ENCODE assay signal across 1 cellular context in the genomic region with DNA sequence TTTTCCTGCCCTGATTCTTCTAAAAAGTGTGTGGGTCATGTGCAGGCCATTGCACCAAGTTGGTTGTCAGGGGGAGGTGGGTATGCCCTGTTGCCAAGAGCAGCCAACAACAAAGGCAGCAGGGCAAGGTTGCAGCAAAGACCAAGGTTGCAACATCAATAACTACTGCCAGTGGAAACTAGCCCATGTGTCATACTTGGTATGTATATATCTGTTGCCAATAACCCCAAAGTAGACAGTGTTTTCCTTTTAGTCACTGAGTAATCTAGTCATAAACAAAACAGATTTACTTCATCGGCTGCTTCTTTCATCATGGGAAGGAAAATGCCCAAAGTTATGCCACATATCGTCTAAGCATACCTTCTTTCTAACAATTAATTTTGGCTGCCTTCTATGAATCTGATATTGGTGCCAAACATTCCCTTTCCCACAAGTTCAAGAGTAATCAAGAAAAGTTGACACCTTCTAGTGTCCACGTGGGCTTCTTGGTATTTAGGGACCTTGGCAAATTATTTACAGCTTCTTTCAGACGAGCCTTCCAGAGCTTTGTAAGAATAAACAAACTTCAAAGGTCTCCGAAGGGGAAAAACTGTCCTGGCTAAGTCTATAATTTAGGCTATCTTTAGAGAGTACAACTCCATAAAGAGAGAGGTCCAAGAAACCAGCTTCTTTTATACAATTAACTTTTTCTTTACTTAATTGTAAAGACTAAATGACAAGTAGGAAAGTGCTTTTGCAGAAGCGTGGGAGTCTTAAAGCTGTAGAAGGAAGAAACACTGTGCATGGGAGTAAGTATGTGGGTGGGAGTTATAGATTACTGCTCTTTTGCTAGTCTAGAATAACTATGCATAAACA.
TF ChIP-seq lines count a peak whose summit lies in the region.

No MANE protein-coding gene starts in this region.

TF ChIP-seq in HepG2, 621 proteins besides CTCF, POLR2A, EP300 and RAD21 (continued from another document and continues in another):
- peak; percentile 56; the same call in 1 of the 2 replicates for TF ChIP-seq IKZF5 (CRISPR knock-in tag; IDR thresholded peaks at IDR 0.05)
- TF ChIP-seq BORCS8-MEF2B (CRISPR knock-in tag; IDR thresholded peaks at IDR 0.05): no peak
- TF ChIP-seq PHF21A (CRISPR knock-in tag; IDR thresholded peaks at IDR 0.05): peak; percentile 44; the same call in 1 of the 2 replicates
- peak; percentile 75; the same call in 1 of the 2 replicates for TF ChIP-seq TBX3 (IDR thresholded peaks at IDR 0.05; ENCODE audit: borderline replicate concordance)
- TF ChIP-seq SMC3 (IDR thresholded peaks at IDR 0.05; ENCODE audit: low read length): peak; percentile 65
- no peak for TF ChIP-seq STAG1 (CRISPR knock-in tag; IDR thresholded peaks at IDR 0.05)
- TF ChIP-seq, protein P1, sequence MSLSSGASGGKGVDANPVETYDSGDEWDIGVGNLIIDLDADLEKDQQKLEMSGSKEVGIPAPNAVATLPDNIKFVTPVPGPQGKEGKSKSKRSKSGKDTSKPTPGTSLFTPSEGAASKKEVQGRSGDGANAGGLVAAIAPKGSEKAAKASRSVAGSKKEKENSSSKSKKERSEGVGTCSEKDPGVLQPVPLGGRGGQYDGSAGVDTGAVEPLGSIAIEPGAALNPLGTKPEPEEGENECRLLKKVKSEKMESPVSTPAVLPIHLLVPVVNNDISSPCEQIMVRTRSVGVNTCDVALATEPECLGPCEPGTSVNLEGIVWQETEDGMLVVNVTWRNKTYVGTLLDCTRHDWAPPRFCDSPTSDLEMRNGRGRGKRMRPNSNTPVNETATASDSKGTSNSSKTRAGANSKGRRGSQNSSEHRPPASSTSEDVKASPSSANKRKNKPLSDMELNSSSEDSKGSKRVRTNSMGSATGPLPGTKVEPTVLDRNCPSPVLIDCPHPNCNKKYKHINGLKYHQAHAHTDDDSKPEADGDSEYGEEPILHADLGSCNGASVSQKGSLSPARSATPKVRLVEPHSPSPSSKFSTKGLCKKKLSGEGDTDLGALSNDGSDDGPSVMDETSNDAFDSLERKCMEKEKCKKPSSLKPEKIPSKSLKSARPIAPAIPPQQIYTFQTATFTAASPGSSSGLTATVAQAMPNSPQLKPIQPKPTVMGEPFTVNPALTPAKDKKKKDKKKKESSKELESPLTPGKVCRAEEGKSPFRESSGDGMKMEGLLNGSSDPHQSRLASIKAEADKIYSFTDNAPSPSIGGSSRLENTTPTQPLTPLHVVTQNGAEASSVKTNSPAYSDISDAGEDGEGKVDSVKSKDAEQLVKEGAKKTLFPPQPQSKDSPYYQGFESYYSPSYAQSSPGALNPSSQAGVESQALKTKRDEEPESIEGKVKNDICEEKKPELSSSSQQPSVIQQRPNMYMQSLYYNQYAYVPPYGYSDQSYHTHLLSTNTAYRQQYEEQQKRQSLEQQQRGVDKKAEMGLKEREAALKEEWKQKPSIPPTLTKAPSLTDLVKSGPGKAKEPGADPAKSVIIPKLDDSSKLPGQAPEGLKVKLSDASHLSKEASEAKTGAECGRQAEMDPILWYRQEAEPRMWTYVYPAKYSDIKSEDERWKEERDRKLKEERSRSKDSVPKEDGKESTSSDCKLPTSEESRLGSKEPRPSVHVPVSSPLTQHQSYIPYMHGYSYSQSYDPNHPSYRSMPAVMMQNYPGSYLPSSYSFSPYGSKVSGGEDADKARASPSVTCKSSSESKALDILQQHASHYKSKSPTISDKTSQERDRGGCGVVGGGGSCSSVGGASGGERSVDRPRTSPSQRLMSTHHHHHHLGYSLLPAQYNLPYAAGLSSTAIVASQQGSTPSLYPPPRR (CRISPR knock-in tag; IDR thresholded peaks at IDR 0.05; ENCODE audit: borderline replicate concordance): peak; percentile 15; the same call in 1 of the 2 replicates
- no peak for TF ChIP-seq BRCA1 (CRISPR knock-in tag; IDR thresholded peaks at IDR 0.05)
- TF ChIP-seq, protein P2, sequence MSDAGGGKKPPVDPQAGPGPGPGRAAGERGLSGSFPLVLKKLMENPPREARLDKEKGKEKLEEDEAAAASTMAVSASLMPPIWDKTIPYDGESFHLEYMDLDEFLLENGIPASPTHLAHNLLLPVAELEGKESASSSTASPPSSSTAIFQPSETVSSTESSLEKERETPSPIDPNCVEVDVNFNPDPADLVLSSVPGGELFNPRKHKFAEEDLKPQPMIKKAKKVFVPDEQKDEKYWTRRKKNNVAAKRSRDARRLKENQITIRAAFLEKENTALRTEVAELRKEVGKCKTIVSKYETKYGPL (CRISPR knock-in tag; IDR thresholded peaks at IDR 0.05): no peak
- TF ChIP-seq, protein P3, sequence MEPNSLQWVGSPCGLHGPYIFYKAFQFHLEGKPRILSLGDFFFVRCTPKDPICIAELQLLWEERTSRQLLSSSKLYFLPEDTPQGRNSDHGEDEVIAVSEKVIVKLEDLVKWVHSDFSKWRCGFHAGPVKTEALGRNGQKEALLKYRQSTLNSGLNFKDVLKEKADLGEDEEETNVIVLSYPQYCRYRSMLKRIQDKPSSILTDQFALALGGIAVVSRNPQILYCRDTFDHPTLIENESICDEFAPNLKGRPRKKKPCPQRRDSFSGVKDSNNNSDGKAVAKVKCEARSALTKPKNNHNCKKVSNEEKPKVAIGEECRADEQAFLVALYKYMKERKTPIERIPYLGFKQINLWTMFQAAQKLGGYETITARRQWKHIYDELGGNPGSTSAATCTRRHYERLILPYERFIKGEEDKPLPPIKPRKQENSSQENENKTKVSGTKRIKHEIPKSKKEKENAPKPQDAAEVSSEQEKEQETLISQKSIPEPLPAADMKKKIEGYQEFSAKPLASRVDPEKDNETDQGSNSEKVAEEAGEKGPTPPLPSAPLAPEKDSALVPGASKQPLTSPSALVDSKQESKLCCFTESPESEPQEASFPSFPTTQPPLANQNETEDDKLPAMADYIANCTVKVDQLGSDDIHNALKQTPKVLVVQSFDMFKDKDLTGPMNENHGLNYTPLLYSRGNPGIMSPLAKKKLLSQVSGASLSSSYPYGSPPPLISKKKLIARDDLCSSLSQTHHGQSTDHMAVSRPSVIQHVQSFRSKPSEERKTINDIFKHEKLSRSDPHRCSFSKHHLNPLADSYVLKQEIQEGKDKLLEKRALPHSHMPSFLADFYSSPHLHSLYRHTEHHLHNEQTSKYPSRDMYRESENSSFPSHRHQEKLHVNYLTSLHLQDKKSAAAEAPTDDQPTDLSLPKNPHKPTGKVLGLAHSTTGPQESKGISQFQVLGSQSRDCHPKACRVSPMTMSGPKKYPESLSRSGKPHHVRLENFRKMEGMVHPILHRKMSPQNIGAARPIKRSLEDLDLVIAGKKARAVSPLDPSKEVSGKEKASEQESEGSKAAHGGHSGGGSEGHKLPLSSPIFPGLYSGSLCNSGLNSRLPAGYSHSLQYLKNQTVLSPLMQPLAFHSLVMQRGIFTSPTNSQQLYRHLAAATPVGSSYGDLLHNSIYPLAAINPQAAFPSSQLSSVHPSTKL (CRISPR knock-in tag; IDR thresholded peaks at IDR 0.05): peak; percentile 94
- TF ChIP-seq SSRP1 (CRISPR knock-in tag; IDR thresholded peaks at IDR 0.05): no peak
- TF ChIP-seq ATF4 (CRISPR knock-in tag; IDR thresholded peaks at IDR 0.05): peak in 1 of 2 experiments; percentile 79; a peak in 2 of 4 replicates
- TF ChIP-seq, protein P4, sequence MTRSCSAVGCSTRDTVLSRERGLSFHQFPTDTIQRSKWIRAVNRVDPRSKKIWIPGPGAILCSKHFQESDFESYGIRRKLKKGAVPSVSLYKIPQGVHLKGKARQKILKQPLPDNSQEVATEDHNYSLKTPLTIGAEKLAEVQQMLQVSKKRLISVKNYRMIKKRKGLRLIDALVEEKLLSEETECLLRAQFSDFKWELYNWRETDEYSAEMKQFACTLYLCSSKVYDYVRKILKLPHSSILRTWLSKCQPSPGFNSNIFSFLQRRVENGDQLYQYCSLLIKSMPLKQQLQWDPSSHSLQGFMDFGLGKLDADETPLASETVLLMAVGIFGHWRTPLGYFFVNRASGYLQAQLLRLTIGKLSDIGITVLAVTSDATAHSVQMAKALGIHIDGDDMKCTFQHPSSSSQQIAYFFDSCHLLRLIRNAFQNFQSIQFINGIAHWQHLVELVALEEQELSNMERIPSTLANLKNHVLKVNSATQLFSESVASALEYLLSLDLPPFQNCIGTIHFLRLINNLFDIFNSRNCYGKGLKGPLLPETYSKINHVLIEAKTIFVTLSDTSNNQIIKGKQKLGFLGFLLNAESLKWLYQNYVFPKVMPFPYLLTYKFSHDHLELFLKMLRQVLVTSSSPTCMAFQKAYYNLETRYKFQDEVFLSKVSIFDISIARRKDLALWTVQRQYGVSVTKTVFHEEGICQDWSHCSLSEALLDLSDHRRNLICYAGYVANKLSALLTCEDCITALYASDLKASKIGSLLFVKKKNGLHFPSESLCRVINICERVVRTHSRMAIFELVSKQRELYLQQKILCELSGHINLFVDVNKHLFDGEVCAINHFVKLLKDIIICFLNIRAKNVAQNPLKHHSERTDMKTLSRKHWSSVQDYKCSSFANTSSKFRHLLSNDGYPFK (CRISPR knock-in tag; IDR thresholded peaks at IDR 0.05; ENCODE audit: borderline replicate concordance): no peak
- TF ChIP-seq UBTF (CRISPR knock-in tag; IDR thresholded peaks at IDR 0.05): no peak
- TF ChIP-seq SNAPC2 (CRISPR knock-in tag; IDR thresholded peaks at IDR 0.05): no peak
- TF ChIP-seq CERS6 (CRISPR knock-in tag; IDR thresholded peaks at IDR 0.05): no peak
- TF ChIP-seq SIX1 (CRISPR knock-in tag; IDR thresholded peaks at IDR 0.05; ENCODE audit: borderline replicate concordance): no peak
- TF ChIP-seq JDP2 (CRISPR knock-in tag; IDR thresholded peaks at IDR 0.05; ENCODE audit: borderline replicate concordance): no peak
- no peak for TF ChIP-seq ZNF556 (CRISPR knock-in tag; IDR thresholded peaks at IDR 0.05; ENCODE audit: borderline replicate concordance)
- TF ChIP-seq ZNF615 (CRISPR knock-in tag; IDR thresholded peaks at IDR 0.05; ENCODE audit: borderline replicate concordance): no peak
- TF ChIP-seq NCOA2 (CRISPR knock-in tag; IDR thresholded peaks at IDR 0.05): peak; percentile 82
- peak; percentile 40; the same call in 1 of the 2 replicates for TF ChIP-seq NR2F6 (IDR thresholded peaks at IDR 0.05)
- TF ChIP-seq NR2F6 (CRISPR knock-in tag; IDR thresholded peaks at IDR 0.05): peak; percentile 35; the same call in 1 of the 2 replicates
- TF ChIP-seq ZBTB7B (CRISPR knock-in tag; IDR thresholded peaks at IDR 0.05): no peak
- no peak for TF ChIP-seq RCOR2 (CRISPR knock-in tag; IDR thresholded peaks at IDR 0.05)
- TF ChIP-seq ARID2 (CRISPR knock-in tag; IDR thresholded peaks at IDR 0.05; ENCODE audit: borderline replicate concordance): no peak
- TF ChIP-seq ZBTB20 (CRISPR knock-in tag; IDR thresholded peaks at IDR 0.05; ENCODE audit: borderline replicate concordance, low read depth): peak; percentile 43; the same call in 1 of the 2 replicates
- TF ChIP-seq ZFP82 (CRISPR knock-in tag; IDR thresholded peaks at IDR 0.05; ENCODE audit: borderline replicate concordance): no peak
- TF ChIP-seq TGIF2 (CRISPR knock-in tag; IDR thresholded peaks at IDR 0.05): peak; percentile 84; the same call in 1 of the 2 replicates
- TF ChIP-seq TRIM24 (CRISPR knock-in tag; IDR thresholded peaks at IDR 0.05): no peak
- no peak for TF ChIP-seq ZNF101 (CRISPR knock-in tag; IDR thresholded peaks at IDR 0.05; ENCODE audit: borderline replicate concordance, low read depth)
- TF ChIP-seq, protein P5, sequence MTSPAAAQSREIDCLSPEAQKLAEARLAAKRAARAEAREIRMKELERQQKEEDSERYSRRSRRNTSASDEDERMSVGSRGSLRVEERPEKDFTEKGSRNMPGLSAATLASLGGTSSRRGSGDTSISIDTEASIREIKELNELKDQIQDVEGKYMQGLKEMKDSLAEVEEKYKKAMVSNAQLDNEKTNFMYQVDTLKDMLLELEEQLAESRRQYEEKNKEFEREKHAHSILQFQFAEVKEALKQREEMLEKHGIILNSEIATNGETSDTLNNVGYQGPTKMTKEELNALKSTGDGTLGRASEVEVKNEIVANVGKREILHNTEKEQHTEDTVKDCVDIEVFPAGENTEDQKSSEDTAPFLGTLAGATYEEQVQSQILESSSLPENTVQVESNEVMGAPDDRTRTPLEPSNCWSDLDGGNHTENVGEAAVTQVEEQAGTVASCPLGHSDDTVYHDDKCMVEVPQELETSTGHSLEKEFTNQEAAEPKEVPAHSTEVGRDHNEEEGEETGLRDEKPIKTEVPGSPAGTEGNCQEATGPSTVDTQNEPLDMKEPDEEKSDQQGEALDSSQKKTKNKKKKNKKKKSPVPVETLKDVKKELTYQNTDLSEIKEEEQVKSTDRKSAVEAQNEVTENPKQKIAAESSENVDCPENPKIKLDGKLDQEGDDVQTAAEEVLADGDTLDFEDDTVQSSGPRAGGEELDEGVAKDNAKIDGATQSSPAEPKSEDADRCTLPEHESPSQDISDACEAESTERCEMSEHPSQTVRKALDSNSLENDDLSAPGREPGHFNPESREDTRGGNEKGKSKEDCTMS (CRISPR knock-in tag; conservative IDR thresholded peaks at IDR 0.05): no peak
